1 cellular context compared by ENCODE assay signal in genomic region chr17:36934759-36935630, GRCh38.
TF ChIP-seq lines count a peak whose summit lies in the region.

No MANE protein-coding gene starts in this region.

TF ChIP-seq in HEK293, 187 proteins besides CTCF, POLR2A, EP300 and RAD21 (continued from another document and continues in another):
- TF ChIP-seq ZBTB49 (tag by site-specific recombination; IDR thresholded peaks at IDR 0.05; ENCODE audit: low read depth) (no peak), PRDM6 (tag by site-specific recombination; IDR thresholded peaks at IDR 0.05) (no peak), ZBTB48 (tag by site-specific recombination; IDR thresholded peaks at IDR 0.05) (peak; percentile 73), BCL6B (tag by site-specific recombination; IDR thresholded peaks at IDR 0.05) (no peak), ZNF23 (tag by site-specific recombination; IDR thresholded peaks at IDR 0.05; ENCODE audit: borderline replicate concordance) (no peak), ZNF16 (tag by site-specific recombination; IDR thresholded peaks at IDR 0.05; ENCODE audit: low read depth) (0 out of 2 replicates have a peak, but pooled peaks have one; percentile 39), ZNF398 (tag by site-specific recombination; IDR thresholded peaks at IDR 0.05) (peak; percentile 71), ZNF670 (tag by site-specific recombination; IDR thresholded peaks at IDR 0.05; ENCODE audit: low read depth) (no peak), BCL11A (tag by site-specific recombination; IDR thresholded peaks at IDR 0.05; ENCODE audit: low read depth) (0 out of 2 replicates have a peak, but pooled peaks have one; percentile 13), ZNF785 (tag by site-specific recombination; IDR thresholded peaks at IDR 0.05) (no peak), ZNF585B (tag by site-specific recombination; IDR thresholded peaks at IDR 0.05) (no peak), MYNN (tag by site-specific recombination; IDR thresholded peaks at IDR 0.05; ENCODE audit: borderline replicate concordance) (no peak; the same call in 1 of the 2 replicates), ZNF114 (tag by site-specific recombination; IDR thresholded peaks at IDR 0.05) (no peak), ZBTB20 (tag by site-specific recombination; IDR thresholded peaks at IDR 0.05) (peak; percentile 98), ZNF621 (tag by site-specific recombination; IDR thresholded peaks at IDR 0.05) (no peak), MZF1 (tag by site-specific recombination; IDR thresholded peaks at IDR 0.05; ENCODE audit: borderline replicate concordance) (peak; percentile 66; the same call in 1 of the 2 replicates), ZNF76 (tag by site-specific recombination; IDR thresholded peaks at IDR 0.05; ENCODE audit: borderline replicate concordance, low read depth) (peak; percentile 29; the same call in 1 of the 2 replicates), BCL11B (tag by site-specific recombination; IDR thresholded peaks at IDR 0.05; ENCODE audit: low read depth) (0 out of 2 replicates have a peak, but pooled peaks have one; percentile 50), GFI1B (tag by site-specific recombination; IDR thresholded peaks at IDR 0.05) (no peak), ZNF514 (tag by site-specific recombination; IDR thresholded peaks at IDR 0.05) (no peak), ZNF558 (tag by site-specific recombination; IDR thresholded peaks at IDR 0.05) (0 out of 2 replicates have a peak, but pooled peaks have one; percentile 14), ZFP41 (tag by site-specific recombination; IDR thresholded peaks at IDR 0.05; ENCODE audit: borderline replicate concordance) (no peak), ZNF202 (tag by site-specific recombination; IDR thresholded peaks at IDR 0.05; ENCODE audit: borderline replicate concordance) (no peak), ZNF521 (tag by site-specific recombination; IDR thresholded peaks at IDR 0.05) (no peak), ZNF24 (tag by site-specific recombination; IDR thresholded peaks at IDR 0.05) (peak; percentile 81), IKZF3 (tag by site-specific recombination; IDR thresholded peaks at IDR 0.05) (no peak), ZNF280C (tag by site-specific recombination; IDR thresholded peaks at IDR 0.05) (no peak), ZNF518A (tag by site-specific recombination; conservative IDR thresholded peaks at IDR 0.05; ENCODE audit: low read depth) (no peak), ZNF792 (tag by site-specific recombination; IDR thresholded peaks at IDR 0.05) (no peak), ZNF548 (tag by site-specific recombination; IDR thresholded peaks at IDR 0.05) (no peak), REST (tag by site-specific recombination; IDR thresholded peaks at IDR 0.05) (no peak), ZNF768 (tag by site-specific recombination; IDR thresholded peaks at IDR 0.05) (no peak), ZNF660 (tag by site-specific recombination; IDR thresholded peaks at IDR 0.05) (peak; percentile 61), ZNF214 (tag by site-specific recombination; IDR thresholded peaks at IDR 0.05; ENCODE audit: borderline replicate concordance) (no peak), ZNF280D (tag by site-specific recombination; IDR thresholded peaks at IDR 0.05) (no peak)
